Comparison of ENCODE assay signal across 1 cellular context in the genomic region with DNA sequence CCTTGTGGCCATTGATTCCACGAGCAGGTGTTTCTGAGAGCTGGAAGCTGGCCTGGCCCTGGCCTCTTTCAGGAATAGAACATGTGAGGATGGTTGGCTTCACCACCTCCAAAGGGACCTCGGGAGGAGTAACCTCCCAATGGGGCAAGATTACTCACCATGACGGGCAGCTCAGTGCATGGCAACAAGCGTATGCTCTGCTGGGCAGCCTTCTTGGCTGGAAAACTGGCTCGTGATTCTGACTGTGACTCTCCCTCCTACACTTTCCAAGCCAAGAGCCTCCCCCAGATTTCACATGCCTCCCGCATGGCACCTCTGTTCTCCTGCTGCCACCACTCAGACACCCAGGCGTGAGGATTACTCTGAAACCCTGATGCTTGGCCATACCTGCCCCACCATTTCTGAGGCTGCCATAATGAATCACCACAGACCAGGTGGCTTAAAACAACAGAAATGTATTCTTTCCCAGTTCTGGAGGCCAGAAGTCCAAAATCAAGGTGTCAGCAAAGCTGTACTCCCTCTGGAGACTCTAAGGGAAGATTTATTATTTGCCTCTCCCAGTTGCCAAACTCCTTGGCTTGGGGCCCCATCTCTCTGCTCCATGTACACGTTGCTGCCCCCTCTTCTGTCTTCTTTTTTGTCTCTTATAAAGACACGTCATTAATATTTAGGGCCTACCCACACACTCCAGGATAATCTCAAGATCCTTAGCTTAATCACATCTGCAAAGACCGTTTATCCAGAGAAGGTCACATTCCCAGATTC.
TF ChIP-seq lines count a peak whose summit lies in the region.

No MANE protein-coding gene starts in this region.

TF ChIP-seq in WTC11, 78 proteins besides CTCF, POLR2A, EP300 and RAD21 (continued from another document):
- TF ChIP-seq ZSCAN18 (CRISPR knock-in tag; IDR thresholded peaks at IDR 0.05), result no peak
- TF ChIP-seq ETV6 (CRISPR knock-in tag; IDR thresholded peaks at IDR 0.05), result no peak
- no peak for TF ChIP-seq ZNF671 (CRISPR knock-in tag; IDR thresholded peaks at IDR 0.05)
- no peak for TF ChIP-seq ERG (CRISPR knock-in tag; IDR thresholded peaks at IDR 0.05)
- no peak for TF ChIP-seq OVOL2 (CRISPR knock-in tag; IDR thresholded peaks at IDR 0.05; ENCODE audit: borderline replicate concordance)
- no peak for TF ChIP-seq ATF1 (CRISPR knock-in tag; IDR thresholded peaks at IDR 0.05)
